ENCODE assay signal across 20 cellular contexts in genomic region chrX:15043538-15043937, GRCh38.
DNase-seq lines count a peak whose midpoint lies in the region; ATAC-seq and TF ChIP-seq lines count a peak whose summit lies in the region.
"Had no signal": no experiment of that assay in that cellular context is flagged by ENCODE, and none has a peak within 500 bp of the region (broad histone marks: within the 10 kb centered on the region; RNA-seq: fewer than 3 reads in every experiment).

No MANE protein-coding gene starts in this region.

- H3K9ac ChIP-seq in SK-N-SH: no peak overlapping the region
- H3K9ac ChIP-seq: BLaER1 treated with 17β-estradiol and CSF1 and Interleukin-3, amounts not matched to agents 10 nM and 100 nM had no signal

- no peak overlapping the region for H3K27ac ChIP-seq in SK-N-SH (ENCODE audit: low read depth in 2 of 2, low read length in 1 of 2)
- no peak overlapping the region for H3K27ac ChIP-seq in esophagus muscularis mucosa (replicated peaks in 1 of 4)
- H3K27ac ChIP-seq: adrenal gland; BLaER1 treated with 17β-estradiol and CSF1 and Interleukin-3, amounts not matched to agents 10 nM and 100 nM; stomach had no signal

- no peaks in the 10 kb centered on the region for H3K9me2 ChIP-seq in SK-N-SH

- POLR2A ChIA-PET in activated CD4-positive, alpha-beta memory T cell treated with anti-CD3 and anti-CD28 coated beads, Interleukin-2, amount 10 ng/mL, durations not matched to agents 7 days and 5 days (lab: Charles Lee): no interaction called here
- POLR2A ChIA-PET in activated CD4-positive, alpha-beta memory T cell treated with anti-CD3 and anti-CD28 coated beads for 36 hours (lab: Charles Lee): no interaction called here
- POLR2A ChIA-PET in SK-N-SH (lab: Yijun Ruan, JAX): no interaction called here

- no peak for TF ChIP-seq CTCF in GM20000 (IDR thresholded peaks at IDR 0.05; ENCODE audit: extremely low read depth, missing control alignments)
- no peak for TF ChIP-seq CTCF in SK-N-SH (IDR thresholded peaks at IDR 0.05)
- TF ChIP-seq CTCF in esophagus muscularis mucosa (IDR thresholded peaks at IDR 0.05): no peak

- no peak overlapping the region for H2AFZ ChIP-seq in SK-N-SH (ENCODE audit: low read depth)

- H3K4me3 Mint-ChIP-seq in activated CD4-positive, alpha-beta memory T cell treated with anti-CD3 and anti-CD28 coated beads, Interleukin-2, amount 10 ng/mL, durations not matched to agents 7 days and 5 days: no peak overlapping the region
- H3K4me3 Mint-ChIP-seq in activated CD4-positive, alpha-beta memory T cell treated with anti-CD3 and anti-CD28 coated beads for 36 hours: no peak overlapping the region
- H3K4me3 Mint-ChIP-seq: HFFc6 had no signal

- no peaks in the 10 kb centered on the region for H3K4me1 ChIP-seq in SK-N-SH (ENCODE audit: control insufficient read depth in 1 of 2, insufficient read depth in 2 of 2, low read depth in 1 of 2, low read length in 1 of 2)
- H3K4me1 ChIP-seq in esophagus muscularis mucosa: no peaks in the 10 kb centered on the region
- H3K4me1 ChIP-seq: adrenal gland; BLaER1 treated with 17β-estradiol and CSF1 and Interleukin-3, amounts not matched to agents 10 nM and 100 nM; stomach had no signal

- peak; percentile 72 for ATAC-seq in HG03520 (IDR thresholded peaks at IDR 0.05; ENCODE audit: unreplicated experiment)
- ATAC-seq: left ventricle myocardium superior had no signal

- no peaks in the 10 kb centered on the region for H3K9me3 Mint-ChIP-seq in activated CD4-positive, alpha-beta memory T cell treated with anti-CD3 and anti-CD28 coated beads, Interleukin-2, amount 10 ng/mL, durations not matched to agents 7 days and 5 days
- no peaks in the 10 kb centered on the region for H3K9me3 Mint-ChIP-seq in activated CD4-positive, alpha-beta memory T cell treated with anti-CD3 and anti-CD28 coated beads for 36 hours
- H3K9me3 Mint-ChIP-seq: HFFc6 had no signal

- no peaks in the 10 kb centered on the region for H3K36me3 Mint-ChIP-seq in activated CD4-positive, alpha-beta memory T cell treated with anti-CD3 and anti-CD28 coated beads, Interleukin-2, amount 10 ng/mL, durations not matched to agents 7 days and 5 days (ENCODE audit: low read depth)
- H3K36me3 Mint-ChIP-seq in activated CD4-positive, alpha-beta memory T cell treated with anti-CD3 and anti-CD28 coated beads for 36 hours: no peaks in the 10 kb centered on the region

- CTCF ChIA-PET in activated CD4-positive, alpha-beta memory T cell treated with anti-CD3 and anti-CD28 coated beads, Interleukin-2, amount 10 ng/mL, durations not matched to agents 7 days and 5 days (lab: Charles Lee): no interaction called here
- CTCF ChIA-PET in activated CD4-positive, alpha-beta memory T cell treated with anti-CD3 and anti-CD28 coated beads for 36 hours (lab: Charles Lee): interaction anchor here (0.6 to 1.0 kb wide), 2 partner anchors 99 to 246 kb away, joined by 3 to 4 read pairs; no protein-coding TSS in a partner anchor
- CTCF ChIA-PET in SK-N-SH (lab: Yijun Ruan, JAX): no interaction called here

- H4K20me1 ChIP-seq in SK-N-SH (ENCODE audit: insufficient read depth): no peaks in the 10 kb centered on the region
- H4K20me1 ChIP-seq: BLaER1 treated with 17β-estradiol and CSF1 and Interleukin-3, amounts not matched to agents 10 nM and 100 nM had no signal

- H3K4me1 Mint-ChIP-seq in activated CD4-positive, alpha-beta memory T cell treated with anti-CD3 and anti-CD28 coated beads, Interleukin-2, amount 10 ng/mL, durations not matched to agents 7 days and 5 days: peaks cover 7% of the 10 kb centered on the region
- peaks cover 6% of the 10 kb centered on the region for H3K4me1 Mint-ChIP-seq in activated CD4-positive, alpha-beta memory T cell treated with anti-CD3 and anti-CD28 coated beads for 36 hours (ENCODE audit: low read depth)

- 25% methylated on average over 2 of the region's 2 CpGs for WGBS in SK-N-SH (ENCODE audit: low lambda C conversion rate)
- WGBS in esophagus muscularis mucosa: 86% methylated on average over 2 of the region's 2 CpGs

- no peaks in the 10 kb centered on the region for H3K79me2 ChIP-seq in SK-N-SH (ENCODE audit: insufficient read depth)

- H3K36me3 ChIP-seq in SK-N-SH (replicated peaks in 1 of 2; ENCODE audit: control insufficient read depth in 1 of 2, insufficient read depth in 2 of 2, low read length in 1 of 2): no peaks in the 10 kb centered on the region
- H3K36me3 ChIP-seq in esophagus muscularis mucosa: no peaks in the 10 kb centered on the region
- H3K36me3 ChIP-seq: adrenal gland; BLaER1 treated with 17β-estradiol and CSF1 and Interleukin-3, amounts not matched to agents 10 nM and 100 nM; stomach had no signal

- TF ChIP-seq EP300 in SK-N-SH (IDR thresholded peaks at IDR 0.05; ENCODE audit: borderline replicate concordance in 1 of 2, low read depth in 1 of 2, low read length in 1 of 2): no peak
- no peak for TF ChIP-seq EP300 in esophagus muscularis mucosa (IDR thresholded peaks at IDR 0.05)

- intact Hi-C loops in activated CD4-positive, alpha-beta memory T cell treated with anti-CD3 and anti-CD28 coated beads for 36 hours (cut with micrococcal nuclease): loop anchor here (5.0 kb wide), 1 partner anchor 159 kb away; no protein-coding TSS in a partner anchor
- intact Hi-C loops in esophagus muscularis mucosa (cut with DNase I): no loop called here

- no peak overlapping the region for H3K4me2 ChIP-seq in SK-N-SH
- H3K4me2 ChIP-seq: BLaER1 treated with 17β-estradiol and CSF1 and Interleukin-3, amounts not matched to agents 10 nM and 100 nM had no signal

- H3K9me3 ChIP-seq in SK-N-SH (no peaks in the 10 kb centered on the region), esophagus muscularis mucosa (no peaks in the 10 kb centered on the region)
- H3K9me3 ChIP-seq: adrenal gland; BLaER1 treated with 17β-estradiol and CSF1 and Interleukin-3, amounts not matched to agents 10 nM and 100 nM; stomach had no signal

- no peak for DNase-seq in activated CD4-positive, alpha-beta memory T cell treated with anti-CD3 and anti-CD28 coated beads, Interleukin-2, amount 10 ng/mL, durations not matched to agents 7 days and 5 days
- no peak for DNase-seq in activated CD4-positive, alpha-beta memory T cell treated with anti-CD3 and anti-CD28 coated beads for 36 hours
- DNase-seq in GM20000 (ENCODE audit: low spot score) (peak; percentile 2), iris pigment epithelial cell (ENCODE audit: low read depth) (peak; percentile 11), SK-N-SH (no peak), medulla oblongata (ENCODE audit: extremely low spot score) (no peak), esophagus muscularis mucosa (ENCODE audit: extremely low spot score) (no peak)
- DNase-seq: 8988T; activated CD4-positive, alpha-beta T cell treated with anti-CD3 and anti-CD28 coated beads, Interleukin-2, amount 50 U/mL, for 48 hours; adrenal gland; caudate nucleus; HFFc6; left ventricle myocardium superior; NCI-H1092 treated with DMSO at 0.1 percent for 48 hours; NCI-H774; nucleus accumbens; RPMI8226; stomach had no signal

- peak overlapping the region; percentile 9 for H3K27ac Mint-ChIP-seq in activated CD4-positive, alpha-beta memory T cell treated with anti-CD3 and anti-CD28 coated beads, Interleukin-2, amount 10 ng/mL, durations not matched to agents 7 days and 5 days
- H3K27ac Mint-ChIP-seq in activated CD4-positive, alpha-beta memory T cell treated with anti-CD3 and anti-CD28 coated beads for 36 hours: no peak overlapping the region
- H3K27ac Mint-ChIP-seq: HFFc6 had no signal

- no peak for TF ChIP-seq RAD21 in SK-N-SH (IDR thresholded peaks at IDR 0.05; ENCODE audit: low read length)

- H3K4me3 ChIP-seq in SK-N-SH (ENCODE audit: low read depth in 2 of 2, low read length in 1 of 2): no peak overlapping the region
- H3K4me3 ChIP-seq in esophagus muscularis mucosa: no peak overlapping the region
- H3K4me3 ChIP-seq: adrenal gland; BLaER1 treated with 17β-estradiol and CSF1 and Interleukin-3, amounts not matched to agents 10 nM and 100 nM; stomach had no signal

- no peaks in the 10 kb centered on the region for H3F3A ChIP-seq in SK-N-SH (replicated peaks; ENCODE audit: insufficient read depth)

- peaks cover 3% of the 10 kb centered on the region for H3K27me3 Mint-ChIP-seq in activated CD4-positive, alpha-beta memory T cell treated with anti-CD3 and anti-CD28 coated beads, Interleukin-2, amount 10 ng/mL, durations not matched to agents 7 days and 5 days
- peaks cover 1% of the 10 kb centered on the region for H3K27me3 Mint-ChIP-seq in activated CD4-positive, alpha-beta memory T cell treated with anti-CD3 and anti-CD28 coated beads for 36 hours

- H3K27me3 ChIP-seq in SK-N-SH (ENCODE audit: insufficient read depth): no peaks in the 10 kb centered on the region
- H3K27me3 ChIP-seq in esophagus muscularis mucosa: no peaks in the 10 kb centered on the region
- H3K27me3 ChIP-seq: adrenal gland, stomach had no signal

- no peak for TF ChIP-seq POLR2A in esophagus muscularis mucosa (IDR thresholded peaks at IDR 0.05; ENCODE audit: low read depth)

TF ChIP-seq in SK-N-SH, 30 proteins besides CTCF, POLR2A, EP300 and RAD21:
- TF ChIP-seq ELF1 (IDR thresholded peaks at IDR 0.05) (no peak), NFIC (IDR thresholded peaks at IDR 0.05; ENCODE audit: borderline replicate concordance) (no peak), YY1 (IDR thresholded peaks at IDR 0.05; ENCODE audit: low read depth) (no peak), GATA2 (CRISPR knock-in tag; IDR thresholded peaks at IDR 0.05) (no peak), USF2 (IDR thresholded peaks at IDR 0.05; ENCODE audit: borderline replicate concordance, low read depth, low read length) (no peak), TEAD4 (IDR thresholded peaks at IDR 0.05; ENCODE audit: borderline replicate concordance, insufficient read depth) (no peak), TAF1 (IDR thresholded peaks at IDR 0.05; ENCODE audit: borderline replicate concordance, low read depth, low read length) (no peak), SIN3A (IDR thresholded peaks at IDR 0.05; ENCODE audit: borderline replicate concordance, low read depth, low read length) (no peak), RXRA (IDR thresholded peaks at IDR 0.05; ENCODE audit: borderline replicate concordance, low read depth) (no peak), POLR2AphosphoS5 (IDR thresholded peaks at IDR 0.05; ENCODE audit: low read depth, low read length) (no peak), JUND (IDR thresholded peaks at IDR 0.05) (no peak), FOXJ3 (CRISPR knock-in tag; IDR thresholded peaks at IDR 0.05) (no peak), MEF2A (IDR thresholded peaks at IDR 0.05; ENCODE audit: borderline replicate concordance, low read depth) (no peak)

Comparison
In these comparisons a context has a peak if more than half of its experiments do, and no peak if none do; other contexts are left out.
1. DNase-seq: peak in GM20000 (single experiment) and iris pigment epithelial cell (single experiment); none in activated CD4-positive, alpha-beta memory T cell treated with anti-CD3 and anti-CD28 coated beads, Interleukin-2, amount 10 ng/mL, durations not matched to agents 7 days and 5 days (single experiment), activated CD4-positive, alpha-beta memory T cell treated with anti-CD3 and anti-CD28 coated beads for 36 hours (single experiment), SK-N-SH (single experiment), medulla oblongata (single experiment) and esophagus muscularis mucosa (single experiment).